In genomic region chr13:102580552-102581169, GRCh38 we compare ENCODE assay signal across 8 cellular contexts. TPM values are rescaled to one million over a fixed set of nuclear protein-coding genes. Genes with fewer than 3 reads are reported as not detected.
DNase-seq lines count a peak whose midpoint lies in the region; ATAC-seq and TF ChIP-seq lines count a peak whose summit lies in the region.

No MANE protein-coding gene starts in this region.

- no peaks in the 10 kb centered on the region for H4K20me1 ChIP-seq in osteoblast (ENCODE audit: insufficient read depth, low read length)

- H3K9me3 ChIP-seq in CD4-positive, alpha-beta memory T cell (ENCODE audit: control insufficient read depth in 1 of 2, low read length in 2 of 2): no peaks in the 10 kb centered on the region
- no peaks in the 10 kb centered on the region for H3K9me3 ChIP-seq in WERI-Rb-1 (ENCODE audit: severe bottlenecking)
- H3K9me3 ChIP-seq in osteoblast (ENCODE audit: low read depth, low read length): no peaks in the 10 kb centered on the region

- H3K4me1 Mint-ChIP-seq in CD4-positive, alpha-beta memory T cell: peaks cover 5 to 14% (median 8%) of the 10 kb centered on the region in 4 donors

- no peak overlapping the region for H3K27ac ChIP-seq in CD4-positive, alpha-beta memory T cell (ENCODE audit: low read depth, low read length)
- no peak overlapping the region for H3K27ac ChIP-seq in WERI-Rb-1
- H3K27ac ChIP-seq in osteoblast (ENCODE audit: low read depth, low read length): no peak overlapping the region

- peak overlapping the region in 1 of 7 donors; percentile 58 for H3K27ac Mint-ChIP-seq in CD4-positive, alpha-beta memory T cell

- peak; percentile 57 to 67 (median 63) for DNase-seq in CD4-positive, alpha-beta memory T cell
- DNase-seq in NCI-H2171 (lab: John Stamatoyannopoulos, UW) (peak; percentile 41), WERI-Rb-1 (no peak), foreskin melanocyte (peak; percentile 42), osteoblast (ENCODE audit: insufficient read length, low spot score, missing footprints) (peak; percentile 75)

- H3K27me3 ChIP-seq in CD4-positive, alpha-beta memory T cell (ENCODE audit: insufficient read depth, low read length): no peaks in the 10 kb centered on the region
- H3K27me3 ChIP-seq in WERI-Rb-1 (ENCODE audit: insufficient read depth, low read depth, severe bottlenecking) (no peaks in the 10 kb centered on the region), osteoblast (ENCODE audit: insufficient read depth, low read length) (peaks cover 18% of the 10 kb centered on the region)

- CTCF ChIA-PET in CD4-positive, alpha-beta memory T cell (lab: Charles Lee; ENCODE audit: partially characterized antibody): interaction anchor here (0.9 to 6.1 kb wide), 24 partner anchors 10 to 330 kb away, joined by 3 to 62 read pairs (median 6); partner anchors contain the start of genes ERCC5, TEX30 and TPP2

- no peak overlapping the region for H2AFZ ChIP-seq in osteoblast (ENCODE audit: low read length)

- no peaks in the 10 kb centered on the region for H3K36me3 ChIP-seq in CD4-positive, alpha-beta memory T cell (ENCODE audit: insufficient read depth, low read length)
- H3K36me3 ChIP-seq in WERI-Rb-1: no peaks in the 10 kb centered on the region
- H3K36me3 ChIP-seq in osteoblast (ENCODE audit: insufficient read depth, low read length): no peaks in the 10 kb centered on the region

- H3K9me3 Mint-ChIP-seq in CD4-positive, alpha-beta memory T cell: no peaks in the 10 kb centered on the region

- TF ChIP-seq CTCF in WERI-Rb-1 (IDR thresholded peaks at IDR 0.05; ENCODE audit: low read depth, low read length) (peak; percentile 61), osteoblast (IDR thresholded peaks at IDR 0.05; ENCODE audit: extremely low read depth, low read depth, low read length) (peak; percentile 76)

- no peak overlapping the region for H3K4me3 Mint-ChIP-seq in CD4-positive, alpha-beta memory T cell

- no peak overlapping the region for H3K4me2 ChIP-seq in osteoblast (ENCODE audit: insufficient read depth, low read length)

- ATAC-seq in GM18511 (IDR thresholded peaks at IDR 0.05; ENCODE audit: unreplicated experiment) (peak; percentile 64), HG03025 (IDR thresholded peaks at IDR 0.05; ENCODE audit: low FRiP score, unreplicated experiment) (peak; percentile 62), GM21825 (IDR thresholded peaks at IDR 0.05; ENCODE audit: unreplicated experiment) (no peak)

- H3K36me3 Mint-ChIP-seq in CD4-positive, alpha-beta memory T cell: no peaks in the 10 kb centered on the region

- H3K79me2 ChIP-seq in osteoblast (ENCODE audit: insufficient read depth, low read length): no peaks in the 10 kb centered on the region

- intact Hi-C loops in CD4-positive, alpha-beta memory T cell (cut with micrococcal nuclease): loop anchor here (1.0 to 5.0 kb wide), 4 partner anchors 16 to 267 kb away; partner anchors contain the start of gene TPP2

- H3K27me3 Mint-ChIP-seq in CD4-positive, alpha-beta memory T cell: peaks cover 6 to 8% of the 10 kb centered on the region in 2 donors

- POLR2A ChIA-PET in CD4-positive, alpha-beta memory T cell (lab: Charles Lee; ENCODE audit: partially characterized antibody): interaction anchor here (1.3 to 2.7 kb wide), 5 partner anchors 11 to 266 kb away, joined by 4 to 12 read pairs (median 9); partner anchors contain the start of gene ERCC5

- H3K4me3 ChIP-seq in CD4-positive, alpha-beta memory T cell (ENCODE audit: low read length in 2 of 2): no peak overlapping the region
- H3K4me3 ChIP-seq in WERI-Rb-1 (ENCODE audit: low read depth, low read length) (no peak overlapping the region), osteoblast (ENCODE audit: insufficient read depth, low read length) (no peak overlapping the region)

- peaks cover 9% of the 10 kb centered on the region for H3K4me1 ChIP-seq in CD4-positive, alpha-beta memory T cell (ENCODE audit: insufficient read depth, low read length)
- no peaks in the 10 kb centered on the region for H3K4me1 ChIP-seq in osteoblast (ENCODE audit: insufficient read depth, low read length)

RNA-seq across cellular contexts. Expression of gene TPP2, which starts 16.1 kb away (rescaled TPM):
- 100 to 1,000 TPM; 117 TPM for total RNA-seq in CD4-positive, alpha-beta memory T cell
- 10 to 100 TPM; 42.8 to 57.8 TPM for polyA plus RNA-seq in CD4-positive, alpha-beta memory T cell
- total RNA-seq in osteoblast: 57.5 and 58.9 TPM in 2 replicates
